9 cellular contexts compared by ENCODE assay signal in the genomic region with DNA sequence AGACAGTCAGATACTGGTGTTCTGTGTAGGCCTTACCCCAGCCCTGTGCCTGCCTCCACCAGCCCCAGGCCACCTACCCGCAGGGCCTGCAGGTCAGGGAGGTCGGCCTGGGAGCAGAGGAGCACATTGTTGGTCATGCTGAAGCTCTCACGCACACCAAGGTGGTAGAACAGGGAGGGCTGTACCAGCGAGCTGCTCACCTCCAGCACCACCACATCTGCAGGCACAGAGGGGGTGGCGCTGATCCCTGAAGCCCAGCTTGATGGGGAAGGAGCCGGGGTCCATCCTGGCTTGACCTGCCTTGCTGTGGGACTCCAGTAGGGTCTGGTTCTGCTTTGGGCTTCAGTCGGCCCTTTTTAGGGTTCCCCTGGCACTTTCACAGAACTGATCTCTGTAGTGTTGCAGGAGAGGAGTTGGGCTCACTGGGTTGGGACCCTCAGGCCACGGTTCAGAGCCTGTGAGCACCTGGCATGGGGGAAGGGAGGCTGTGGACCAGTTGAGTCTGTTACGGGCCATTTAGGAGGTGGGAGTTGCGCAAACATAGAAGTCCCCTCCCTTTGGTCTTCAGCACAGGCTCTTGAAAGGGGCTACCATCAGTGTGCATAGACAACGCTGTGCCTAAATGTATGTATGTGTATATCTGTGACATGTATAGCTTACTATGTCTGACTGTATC. TPM values are rescaled to one million over a fixed set of nuclear protein-coding genes. Genes with fewer than 3 reads are reported as not detected.
DNase-seq lines count a peak whose midpoint lies in the region; ATAC-seq lines count a peak whose summit lies in the region.
"Had no signal": no experiment of that assay in that cellular context is flagged by ENCODE, and none has a peak within 500 bp of the region (broad histone marks: within the 10 kb centered on the region; RNA-seq: fewer than 3 reads in every experiment).

No MANE protein-coding gene starts in this region.

- H3K36me3 Mint-ChIP-seq in activated T-helper 17 cell treated with anti-CD3 and anti-CD28 coated beads, Interleukin-2, amount 50 U/mL, for 72 hours (ENCODE audit: low read depth): no peaks in the 10 kb centered on the region

- H3K9me3 ChIP-seq in iPS-20b (ENCODE audit: insufficient read depth, low read depth, low read length) (no peaks in the 10 kb centered on the region), stomach smooth muscle (ENCODE audit: control insufficient read depth in 2 of 2, low read length in 2 of 2) (no peaks in the 10 kb centered on the region)

- peaks cover 4% of the 10 kb centered on the region for H3K4me1 Mint-ChIP-seq in activated T-helper 17 cell treated with anti-CD3 and anti-CD28 coated beads, Interleukin-2, amount 50 U/mL, for 72 hours

- no peaks in the 10 kb centered on the region for H3K36me3 ChIP-seq in iPS-20b (ENCODE audit: insufficient read depth, low read depth, low read length)
- H3K36me3 ChIP-seq in stomach smooth muscle (ENCODE audit: control insufficient read depth in 2 of 2, insufficient read depth in 2 of 2, low read length in 2 of 2): peaks cover 9 to 24% of the 10 kb centered on the region in 2 donors

- peak; percentile 55 to 59 for ATAC-seq in activated CD4-positive, CD25-positive, alpha-beta regulatory T cell treated with anti-CD3 and anti-CD28 coated beads, Interleukin-2, amount 50 U/mL, for 24 hours
- no peak for ATAC-seq in activated T-helper 17 cell treated with anti-CD3 and anti-CD28 coated beads, Interleukin-2, amount 50 U/mL, for 72 hours (replicated peaks)
- ATAC-seq in HG03571 (IDR thresholded peaks at IDR 0.05; ENCODE audit: unreplicated experiment): no peak
- no peak for ATAC-seq in HG03280 (IDR thresholded peaks at IDR 0.05; ENCODE audit: unreplicated experiment)

- H3K4me3 ChIP-seq in iPS-20b (ENCODE audit: low read length) (peak overlapping the region; percentile 80; the same call in 1 of the 2 replicates), stomach smooth muscle (ENCODE audit: low read length in 2 of 2) (peak overlapping the region; percentile 76 to 84)

- peaks cover 15% of the 10 kb centered on the region for H3K4me1 ChIP-seq in iPS-20b (ENCODE audit: insufficient read depth, low read length)
- H3K4me1 ChIP-seq in stomach smooth muscle (ENCODE audit: control insufficient read depth, insufficient read depth, low read length): peaks cover 30% of the 10 kb centered on the region

- H3K27ac Mint-ChIP-seq in activated T-helper 17 cell treated with anti-CD3 and anti-CD28 coated beads, Interleukin-2, amount 50 U/mL, for 72 hours: no peak overlapping the region

- DNase-seq in activated CD4-positive, CD25-positive, alpha-beta regulatory T cell treated with anti-CD3 and anti-CD28 coated beads, Interleukin-2, amount 50 U/mL, for 72 hours: no peak
- DNase-seq in hepatic stellate cell (ENCODE audit: low spot score): no peak

- peak overlapping the region; percentile 94 for H3K4me3 Mint-ChIP-seq in activated T-helper 17 cell treated with anti-CD3 and anti-CD28 coated beads, Interleukin-2, amount 50 U/mL, for 72 hours

- peaks cover 34% of the 10 kb centered on the region for H3K27me3 ChIP-seq in iPS-20b (ENCODE audit: insufficient read depth, low read length)
- no peaks in the 10 kb centered on the region for H3K27me3 ChIP-seq in stomach smooth muscle (ENCODE audit: control insufficient read depth in 1 of 2, insufficient read depth in 2 of 2, low read length in 2 of 2)

- H3K27me3 Mint-ChIP-seq in activated T-helper 17 cell treated with anti-CD3 and anti-CD28 coated beads, Interleukin-2, amount 50 U/mL, for 72 hours: no peaks in the 10 kb centered on the region

- H3K27ac ChIP-seq in iPS-20b (ENCODE audit: low read length): no peak overlapping the region
- peak overlapping the region; percentile 95 for H3K27ac ChIP-seq in stomach smooth muscle (ENCODE audit: low read length)

- H3K9me3 Mint-ChIP-seq in activated T-helper 17 cell treated with anti-CD3 and anti-CD28 coated beads, Interleukin-2, amount 50 U/mL, for 72 hours: no peaks in the 10 kb centered on the region

- no peak overlapping the region for H3K9ac ChIP-seq in iPS-20b (ENCODE audit: low read depth, low read length)
- H3K9ac ChIP-seq in stomach smooth muscle (ENCODE audit: low read length in 2 of 2): peak overlapping the region; percentile 71 to 87

RNA-seq across cellular contexts. Expression of gene MAP3K6, which starts 1.9 kb away (rescaled TPM):
- total RNA-seq in activated T-helper 17 cell treated with anti-CD3 and anti-CD28 coated beads, Interleukin-2, amount 50 U/mL, for 72 hours: 10 to 100 TPM in 1 of 2 donors, 1 to 10 TPM in 1; 7.3 to 15.2 TPM

RNA-seq across cellular contexts. Expression of gene FCN3, which starts 9.8 kb away (rescaled TPM):
- not detected for total RNA-seq in activated T-helper 17 cell treated with anti-CD3 and anti-CD28 coated beads, Interleukin-2, amount 50 U/mL, for 72 hours
- total RNA-seq: RPMI7951 had no signal

RNA-seq across cellular contexts. Expression of gene CD164L2, which starts 18.3 kb away (rescaled TPM):
- not detected for total RNA-seq in activated T-helper 17 cell treated with anti-CD3 and anti-CD28 coated beads, Interleukin-2, amount 50 U/mL, for 72 hours
- total RNA-seq: RPMI7951 had no signal

RNA-seq across cellular contexts. Expression of gene SYTL1, which starts 23.0 kb away (rescaled TPM):
- total RNA-seq in activated T-helper 17 cell treated with anti-CD3 and anti-CD28 coated beads, Interleukin-2, amount 50 U/mL, for 72 hours: 10 to 100 TPM; 26.0 to 43.4 TPM

RNA-seq across cellular contexts. Expression of gene GPR3, which starts 27.6 kb away (rescaled TPM):
- under 1 TPM; 0.26 to 0.42 TPM for total RNA-seq in activated T-helper 17 cell treated with anti-CD3 and anti-CD28 coated beads, Interleukin-2, amount 50 U/mL, for 72 hours

Comparison
In these comparisons a context has a peak if more than half of its experiments do, and no peak if none do; other contexts are left out.
1. ATAC-seq: peak in activated CD4-positive, CD25-positive, alpha-beta regulatory T cell treated with anti-CD3 and anti-CD28 coated beads, Interleukin-2, amount 50 U/mL, for 24 hours (2 of 2); none in activated T-helper 17 cell treated with anti-CD3 and anti-CD28 coated beads, Interleukin-2, amount 50 U/mL, for 72 hours (single experiment), HG03571 (single experiment) and HG03280 (single experiment).